16 cellular contexts compared by ENCODE assay signal in the genomic region with DNA sequence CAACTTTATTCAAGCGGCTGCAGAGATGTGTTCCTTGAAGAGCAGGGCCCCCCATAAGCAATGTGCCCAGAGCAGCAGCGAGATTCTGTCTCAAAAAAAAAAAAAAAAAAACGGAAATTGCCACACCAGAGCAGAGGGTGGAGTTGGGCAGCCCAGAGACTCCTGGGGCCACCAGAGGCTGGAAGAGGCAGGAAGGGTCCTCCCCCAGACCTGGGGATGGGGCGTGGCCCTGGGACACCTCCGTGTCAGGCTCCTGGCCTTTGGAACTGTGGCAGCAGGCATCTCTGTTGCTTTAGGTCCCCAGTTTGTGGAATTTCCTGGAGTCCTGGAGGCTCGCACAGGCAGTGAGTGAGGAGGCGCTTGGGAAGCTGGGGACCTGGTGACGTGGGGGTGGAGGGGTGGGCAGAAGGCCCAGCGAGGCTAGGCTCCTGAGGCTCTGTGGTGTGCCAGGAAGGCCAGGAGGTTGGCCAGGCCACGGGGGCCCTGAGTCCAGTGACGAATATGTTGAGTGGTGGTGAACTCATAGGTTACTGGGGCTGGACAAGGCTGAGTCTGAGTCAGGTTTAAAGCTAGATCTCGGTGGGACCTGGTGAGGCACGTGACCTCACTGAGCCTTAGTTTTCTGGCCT.
DNase-seq lines count a peak whose midpoint lies in the region; ATAC-seq lines count a peak whose summit lies in the region.
"Had no signal": no experiment of that assay in that cellular context is flagged by ENCODE, and none has a peak within 500 bp of the region (broad histone marks: within the 10 kb centered on the region; RNA-seq: fewer than 3 reads in every experiment).

No MANE protein-coding gene starts in this region.

- H3K56ac ChIP-seq in mesendoderm (ENCODE audit: low read length): no peak overlapping the region

- no peaks in the 10 kb centered on the region for H3K36me3 ChIP-seq in BLaER1 treated with 17β-estradiol and CSF1 and Interleukin-3, amounts not matched to agents 10 nM and 100 nM
- H3K36me3 ChIP-seq in MG63: no peaks in the 10 kb centered on the region
- H3K36me3 ChIP-seq in mesendoderm (ENCODE audit: control insufficient read depth, insufficient read depth, low read length): no peaks in the 10 kb centered on the region

- no peak for ATAC-seq in GM19324 (IDR thresholded peaks at IDR 0.05; ENCODE audit: low FRiP score, unreplicated experiment)
- no peak for ATAC-seq in HG03442 (IDR thresholded peaks at IDR 0.05; ENCODE audit: unreplicated experiment)
- no peak for ATAC-seq in T-helper 17 cell
- ATAC-seq: CD8-positive, alpha-beta T cell had no signal

- no peak overlapping the region for H3K4me3 Mint-ChIP-seq in T-helper 17 cell
- H3K4me3 Mint-ChIP-seq: B cell; CD8-positive, alpha-beta T cell had no signal

- H3K36me3 Mint-ChIP-seq in T-helper 17 cell (ENCODE audit: low read depth): peaks cover 3% of the 10 kb centered on the region
- H3K36me3 Mint-ChIP-seq: CD8-positive, alpha-beta T cell had no signal

- H4K8ac ChIP-seq in mesendoderm (ENCODE audit: low read depth, low read length): no peak overlapping the region

- H2AK5ac ChIP-seq in mesendoderm (ENCODE audit: low read length): no peak overlapping the region

- H2BK5ac ChIP-seq in mesendoderm (ENCODE audit: low read length): no peak overlapping the region

- H2BK15ac ChIP-seq in mesendoderm (replicated peaks; ENCODE audit: low read depth): no peak overlapping the region

- H3K4ac ChIP-seq in mesendoderm (ENCODE audit: low read depth, low read length): no peak overlapping the region

- no peak overlapping the region for H3K23ac ChIP-seq in mesendoderm (ENCODE audit: low read length)

- H3K4me1 ChIP-seq in BLaER1 treated with 17β-estradiol and CSF1 and Interleukin-3, amounts not matched to agents 10 nM and 100 nM: peaks cover 13 to 35% (median 28%) of the 10 kb centered on the region in 10 experiments
- H3K4me1 ChIP-seq in mesendoderm (ENCODE audit: control insufficient read depth, low read depth, low read length): no peaks in the 10 kb centered on the region

- H3K9ac ChIP-seq in BLaER1 treated with 17β-estradiol and CSF1 and Interleukin-3, amounts not matched to agents 10 nM and 100 nM: peak overlapping the region in 2 of 11 experiments; percentile 13 to 15; a peak in 1 of 22 replicates
- no peak overlapping the region for H3K9ac ChIP-seq in mesendoderm (ENCODE audit: low read length)

- no peaks in the 10 kb centered on the region for H3K27me3 ChIP-seq in BLaER1 treated with 17β-estradiol and CSF1 and Interleukin-3, amounts not matched to agents 10 nM and 100 nM
- H3K27me3 ChIP-seq in MG63: no peaks in the 10 kb centered on the region
- no peaks in the 10 kb centered on the region for H3K27me3 ChIP-seq in mesendoderm (ENCODE audit: insufficient read depth, low read length, poor library complexity)

- peaks cover 29% of the 10 kb centered on the region for H3K27me3 Mint-ChIP-seq in T-helper 17 cell
- H3K27me3 Mint-ChIP-seq: B cell had no signal

- no peaks in the 10 kb centered on the region for H3K79me1 ChIP-seq in mesendoderm (ENCODE audit: low read length)

- DNase-seq in MG63 (peak; percentile 28), RPMI8226 (peak; percentile 33), mesendoderm (peak; percentile 19), T-helper 17 cell (no peak), OCI-M2 (lab: John Stamatoyannopoulos, UW; ENCODE audit: unreplicated experiment) (no peak)
- DNase-seq: CD8-positive, alpha-beta T cell; DMS 273 treated with DMSO at 0.1 percent for 48 hours; Karpas-422; MV-4-11; NCI-H1436 treated with DMSO at 0.1 percent for 48 hours; NCI-H526; SIG-M5 had no signal

- peak overlapping the region; percentile 4 to 78 (median 68); a peak in 21 of 22 replicates for H3K4me2 ChIP-seq in BLaER1 treated with 17β-estradiol and CSF1 and Interleukin-3, amounts not matched to agents 10 nM and 100 nM
- no peak overlapping the region for H3K4me2 ChIP-seq in mesendoderm (ENCODE audit: low read length)

- H3K27ac ChIP-seq in BLaER1 treated with 17β-estradiol and CSF1 and Interleukin-3, amounts not matched to agents 10 nM and 100 nM: peak overlapping the region in 6 of 11 experiments; percentile 10 to 47 (median 35); a peak in 10 of 22 replicates
- H3K27ac ChIP-seq in mesendoderm (ENCODE audit: low read depth, low read length): no peak overlapping the region

- H3K9me3 ChIP-seq in BLaER1 treated with 17β-estradiol and CSF1 and Interleukin-3, amounts not matched to agents 10 nM and 100 nM (replicated peaks in 1 of 11): no peaks in the 10 kb centered on the region
- H3K9me3 ChIP-seq in MG63 (no peaks in the 10 kb centered on the region), T-helper 17 cell (ENCODE audit: control insufficient read depth, low read length, poor library complexity, severe bottlenecking) (no peaks in the 10 kb centered on the region)

- no CpG with 5 or more reads among the region's 13 CpGs for WGBS in mesendoderm (ENCODE audit: extremely low coverage, insufficient coverage, low lambda C conversion rate)

- H3K27ac Mint-ChIP-seq in T-helper 17 cell: no peak overlapping the region
- H3K27ac Mint-ChIP-seq: B cell; CD8-positive, alpha-beta T cell had no signal

- no peak overlapping the region for H2BK120ac ChIP-seq in mesendoderm (ENCODE audit: low read depth, low read length)

- H3K4me1 Mint-ChIP-seq in T-helper 17 cell: peaks cover 3% of the 10 kb centered on the region
- H3K4me1 Mint-ChIP-seq: B cell had no signal

- peaks cover 0 to 5% (median 0%) of the 10 kb centered on the region in 11 experiments; a peak in 1 of 22 replicates for H4K20me1 ChIP-seq in BLaER1 treated with 17β-estradiol and CSF1 and Interleukin-3, amounts not matched to agents 10 nM and 100 nM

- no peak overlapping the region for H3K18ac ChIP-seq in mesendoderm (ENCODE audit: low read length)

- H4K5ac ChIP-seq in mesendoderm (ENCODE audit: low read length): no peak overlapping the region

- H3K4me3 ChIP-seq in BLaER1 treated with 17β-estradiol and CSF1 and Interleukin-3, amounts not matched to agents 10 nM and 100 nM: no peak overlapping the region
- H3K4me3 ChIP-seq in MG63 (no peak overlapping the region), mesendoderm (ENCODE audit: low read length) (no peak overlapping the region)

- H3K79me2 ChIP-seq in mesendoderm (ENCODE audit: control insufficient read depth, insufficient read depth, low read length): no peaks in the 10 kb centered on the region

Comparison
In these comparisons a context has a peak if more than half of its experiments do, and no peak if none do; other contexts are left out.
1. DNase-seq: peak in MG63 (single experiment), RPMI8226 (single experiment) and mesendoderm (single experiment); none in T-helper 17 cell (0 of 3) and OCI-M2 (single experiment).